In genomic region chr1:175481126-175482071, GRCh38 we compare ENCODE assay signal across 8 cellular contexts.
A peak's percentile ranks its signal among the peaks of the same experiment; 100 is the strongest.
DNase-seq lines count a peak whose midpoint lies in the region; ATAC-seq and TF ChIP-seq lines count a peak whose summit lies in the region.

No MANE protein-coding gene starts in this region.

- peaks cover 0 to 3% (median 0%) of the 10 kb centered on the region in 5 experiments for H3K9me3 Mint-ChIP-seq in brain

- no peak overlapping the region for H3K4me3 ChIP-seq in left lung
- no peak overlapping the region for H3K4me3 ChIP-seq in MG63

- H3K36me3 ChIP-seq in left lung (no peaks in the 10 kb centered on the region), MG63 (no peaks in the 10 kb centered on the region)

- H3K4me1 ChIP-seq in left lung = no peaks in the 10 kb centered on the region

- H3K27me3 Mint-ChIP-seq in brain = peaks cover 5% of the 10 kb centered on the region

- intact Hi-C loops in Right ventricle myocardium superior (cut with DNase I) (loop anchor here (5.0 to 10.0 kb wide), 2 partner anchors 403 to 591 kb away; no protein-coding TSS in a partner anchor), cardiac septum (cut with DNase I) (loop anchor here (2.0 to 10.0 kb wide), 3 partner anchors 263 to 591 kb away; partner anchors contain the start of gene TNR), left lung (cut with DNase I) (loop anchor here in 1 of 2 donors (5.0 to 10.0 kb wide), 3 partner anchors 113 to 329 kb away; partner anchors contain the start of gene TNR)

- peak; percentile 57 for ATAC-seq in Right ventricle myocardium superior (ENCODE audit: poor library complexity)
- peak; percentile 85 for ATAC-seq in left lung
- ATAC-seq in HG02870 (IDR thresholded peaks at IDR 0.05; ENCODE audit: unreplicated experiment) = no peak

- H3K27ac Mint-ChIP-seq in brain = peak overlapping the region in 2 of 5 experiments; percentile 11 to 17

- H3K27me3 ChIP-seq in left lung = no peaks in the 10 kb centered on the region
- peaks cover 6% of the 10 kb centered on the region for H3K27me3 ChIP-seq in MG63

- peak; percentile 64 to 69 for TF ChIP-seq CTCF in brain (conservative IDR thresholded peaks at IDR 0.05)
- peak; percentile 44 to 48 for TF ChIP-seq CTCF in left lung (IDR thresholded peaks at IDR 0.05)

- no peaks in the 10 kb centered on the region for H3K36me3 Mint-ChIP-seq in brain

- peaks cover 15% of the 10 kb centered on the region for H3K4me1 Mint-ChIP-seq in brain

- DNase-seq in Right ventricle myocardium superior (no peak), cardiac septum (ENCODE audit: low spot score) (no peak), NCI-H146 (lab: John Stamatoyannopoulos, UW) (peak; percentile 39), left lung (no peak), GF-D8 (lab: John Stamatoyannopoulos, UW) (no peak), MG63 (no peak)

- H3K27ac ChIP-seq in left lung = no peak overlapping the region

- H3K9me3 ChIP-seq in left lung (no peaks in the 10 kb centered on the region), MG63 (no peaks in the 10 kb centered on the region)

- H3K4me3 Mint-ChIP-seq in brain = no peak overlapping the region
